In genomic region chr1:228408041-228408868, GRCh38 we compare ENCODE assay signal across 8 cellular contexts. TPM values are rescaled to one million over a fixed set of nuclear protein-coding genes. Genes with fewer than 3 reads are reported as not detected.
DNase-seq lines count a peak whose midpoint lies in the region; ATAC-seq and TF ChIP-seq lines count a peak whose summit lies in the region.
"Had no signal": no experiment of that assay in that cellular context is flagged by ENCODE, and none has a peak within 500 bp of the region (broad histone marks: within the 10 kb centered on the region; RNA-seq: fewer than 3 reads in every experiment).

No MANE protein-coding gene starts in this region.

- peak; percentile 38 for DNase-seq in G401 (ENCODE audit: low spot score)
- no peak for DNase-seq in effector memory CD8-positive, alpha-beta T cell
- DNase-seq in osteoblast (ENCODE audit: insufficient read length, low spot score, missing footprints) = peak; percentile 35
- DNase-seq in HuH-7.5 (ENCODE audit: low spot score) = no peak
- DNase-seq in NAMALWA (ENCODE audit: low spot score) = no peak
- DNase-seq in D341Med (ENCODE audit: low spot score) = no peak

- no peak overlapping the region for H3K9ac ChIP-seq in OCI-LY3 (ENCODE audit: low read length)

- in situ Hi-C loops in G401 (cut with HindIII; ENCODE audit: low sequenced_read_pairs) = no loop called here

- peak overlapping the region; percentile 92 to 94 for H3K4me3 Mint-ChIP-seq in effector memory CD8-positive, alpha-beta T cell

- H3K79me2 ChIP-seq in OCI-LY3 (ENCODE audit: low read length) (peaks cover 40% of the 10 kb centered on the region), osteoblast (ENCODE audit: insufficient read depth, low read length) (peaks cover 42% of the 10 kb centered on the region)

- no peaks in the 10 kb centered on the region for H3K9me3 Mint-ChIP-seq in effector memory CD8-positive, alpha-beta T cell

- H3K27me3 ChIP-seq in OCI-LY3 (ENCODE audit: low read depth, low read length) (no peaks in the 10 kb centered on the region), osteoblast (ENCODE audit: insufficient read depth, low read length) (no peaks in the 10 kb centered on the region)

- H3K9me3 ChIP-seq in OCI-LY3 (ENCODE audit: insufficient read depth, low read length) (no peaks in the 10 kb centered on the region), osteoblast (ENCODE audit: low read depth, low read length) (no peaks in the 10 kb centered on the region)

- H3K4me3 ChIP-seq in OCI-LY3 (ENCODE audit: low read length) (no peak overlapping the region; the same call in 1 of the 2 replicates), osteoblast (ENCODE audit: insufficient read depth, low read length) (peak overlapping the region; percentile 94)

- peaks cover 22% of the 10 kb centered on the region for H4K20me1 ChIP-seq in OCI-LY3 (ENCODE audit: insufficient read depth, low read length)
- H4K20me1 ChIP-seq in osteoblast (ENCODE audit: insufficient read depth, low read length) = peaks cover 33% of the 10 kb centered on the region

- H2AFZ ChIP-seq in OCI-LY3 (ENCODE audit: low read depth, low read length) = no peak overlapping the region
- H2AFZ ChIP-seq in osteoblast (ENCODE audit: low read length) = no peak overlapping the region

- peaks cover 15% of the 10 kb centered on the region for H3K36me3 ChIP-seq in OCI-LY3 (replicated peaks; ENCODE audit: low read depth, low read length)
- no peaks in the 10 kb centered on the region for H3K36me3 ChIP-seq in osteoblast (ENCODE audit: insufficient read depth, low read length)

- ATAC-seq in effector memory CD8-positive, alpha-beta T cell (replicated peaks) = no peak

- H3K36me3 Mint-ChIP-seq in effector memory CD8-positive, alpha-beta T cell (ENCODE audit: insufficient read depth) = peaks cover 20% of the 10 kb centered on the region

- no peak overlapping the region for H3K27ac ChIP-seq in OCI-LY3 (ENCODE audit: low read length)
- H3K27ac ChIP-seq in osteoblast (ENCODE audit: low read depth, low read length) = no peak overlapping the region

- H3K27ac Mint-ChIP-seq in effector memory CD8-positive, alpha-beta T cell = peak overlapping the region in 1 of 2 donors; percentile 59

- H3K4me2 ChIP-seq in OCI-LY3 (ENCODE audit: low read length) = peak overlapping the region; percentile 92; the same call in 1 of the 2 replicates
- H3K4me2 ChIP-seq in osteoblast (ENCODE audit: insufficient read depth, low read length) = peak overlapping the region; percentile 93

- peaks cover 31 to 34% of the 10 kb centered on the region in 2 donors for H3K4me1 Mint-ChIP-seq in effector memory CD8-positive, alpha-beta T cell (ENCODE audit: low read depth in 2 of 2)

- peaks cover 22% of the 10 kb centered on the region for H3K4me1 ChIP-seq in OCI-LY3 (ENCODE audit: low read length)
- peaks cover 19% of the 10 kb centered on the region for H3K4me1 ChIP-seq in osteoblast (ENCODE audit: insufficient read depth, low read length)

- H3K27me3 Mint-ChIP-seq in effector memory CD8-positive, alpha-beta T cell = no peaks in the 10 kb centered on the region

- no peak for TF ChIP-seq CTCF in OCI-LY3 (IDR thresholded peaks at IDR 0.05; ENCODE audit: low read depth, low read length)
- no peak for TF ChIP-seq CTCF in osteoblast (IDR thresholded peaks at IDR 0.05; ENCODE audit: extremely low read depth, low read depth, low read length)

RNA-seq across cellular contexts. Expression of gene TRIM11, which starts 1.6 kb away (rescaled TPM):
- 40.4 and 43.6 TPM in 2 replicates for total RNA-seq in G401 (2014; rRNA removed; shearing (Covaris generic))
- total RNA-seq in osteoblast = 22.1 and 25.7 TPM in 2 replicates

RNA-seq across cellular contexts. Expression of gene TRIM17, which starts 8.4 kb away (rescaled TPM):
- total RNA-seq in G401 (2014; rRNA removed; shearing (Covaris generic)) = not detected in 2 replicates
- total RNA-seq in osteoblast = under 0.01 TPM in 1 of 2 replicates, not detected in the other
- total RNA-seq: LHCN-M2 had no signal

Comparison
In these comparisons a context has a peak if more than half of its experiments do, and no peak if none do; other contexts are left out.
1. DNase-seq: peak in G401 (single experiment) and osteoblast (single experiment); none in effector memory CD8-positive, alpha-beta T cell (0 of 3), HuH-7.5 (single experiment), NAMALWA (single experiment) and D341Med (single experiment).